15 cellular contexts compared by ENCODE assay signal in genomic region chr18:22363867-22364463, GRCh38. TPM values are rescaled to one million over a fixed set of nuclear protein-coding genes. Genes with fewer than 3 reads are reported as not detected.
DNase-seq lines count a peak whose midpoint lies in the region; TF ChIP-seq lines count a peak whose summit lies in the region.
"Had no signal": no experiment of that assay in that cellular context is flagged by ENCODE, and none has a peak within 500 bp of the region (broad histone marks: within the 10 kb centered on the region; RNA-seq: fewer than 3 reads in every experiment).

No MANE protein-coding gene starts in this region.

- in situ Hi-C loops in ACHN (cut with HindIII; ENCODE audit: low pct_ligation_motif_present, low pct_unique_long_range_greater_than_20kb, low sequenced_read_pairs) = no loop called here

- peak; percentile 62 for TF ChIP-seq CTCF in choroid plexus epithelial cell (conservative IDR thresholded peaks at IDR 0.05; ENCODE audit: low read depth, low read length)

- DNase-seq in ACHN (peak; percentile 6), M059J (ENCODE audit: low read depth) (peak; percentile 34), choroid plexus epithelial cell (ENCODE audit: low read depth) (peak; percentile 72), left kidney (ENCODE audit: low read depth, low spot score) (peak; percentile 27), GOT3 (lab: John Stamatoyannopoulos, UW) (no peak), NCI-H2081 (lab: John Stamatoyannopoulos, UW) (no peak), NCI-H1930 (lab: John Stamatoyannopoulos, UW) (no peak)
- DNase-seq in stimulated activated CD8-positive, alpha-beta memory T cell treated with anti-CD3 and anti-CD28 coated beads, Interleukin-4, amount 100 ng/mL, for 48 hours = no peak
- DNase-seq: activated T-cell treated with anti-CD3 and anti-CD28 coated beads, Interleukin-2, amount 50 U/mL, for 48 hours; caudate nucleus; GDM1; NCI-H226 had no signal

- H3K4me3 ChIP-seq in choroid plexus epithelial cell (ENCODE audit: low read depth, low read length) = no peak overlapping the region
- H3K4me3 ChIP-seq: gastroesophageal sphincter, K562 had no signal

RNA-seq across cellular contexts. Expression of gene CTAGE1, which starts 53.8 kb away (rescaled TPM):
- 0.15 TPM in 1 of 2 replicates, not detected in the other for total RNA-seq in M059J (2014; rRNA removed; shearing (Covaris generic))
- total RNA-seq: gastroesophageal sphincter, K562, WTC11 had no signal

Comparison
In these comparisons a context has a peak if more than half of its experiments do, and no peak if none do; other contexts are left out.
1. DNase-seq: peak in ACHN (single experiment), M059J (single experiment), choroid plexus epithelial cell (single experiment) and left kidney (single experiment); none in GOT3 (single experiment), stimulated activated CD8-positive, alpha-beta memory T cell treated with anti-CD3 and anti-CD28 coated beads, Interleukin-4, amount 100 ng/mL, for 48 hours (single experiment), NCI-H2081 (0 of 2) and NCI-H1930 (0 of 2).